ENCODE assay signal across 1 cellular context in the genomic region with DNA sequence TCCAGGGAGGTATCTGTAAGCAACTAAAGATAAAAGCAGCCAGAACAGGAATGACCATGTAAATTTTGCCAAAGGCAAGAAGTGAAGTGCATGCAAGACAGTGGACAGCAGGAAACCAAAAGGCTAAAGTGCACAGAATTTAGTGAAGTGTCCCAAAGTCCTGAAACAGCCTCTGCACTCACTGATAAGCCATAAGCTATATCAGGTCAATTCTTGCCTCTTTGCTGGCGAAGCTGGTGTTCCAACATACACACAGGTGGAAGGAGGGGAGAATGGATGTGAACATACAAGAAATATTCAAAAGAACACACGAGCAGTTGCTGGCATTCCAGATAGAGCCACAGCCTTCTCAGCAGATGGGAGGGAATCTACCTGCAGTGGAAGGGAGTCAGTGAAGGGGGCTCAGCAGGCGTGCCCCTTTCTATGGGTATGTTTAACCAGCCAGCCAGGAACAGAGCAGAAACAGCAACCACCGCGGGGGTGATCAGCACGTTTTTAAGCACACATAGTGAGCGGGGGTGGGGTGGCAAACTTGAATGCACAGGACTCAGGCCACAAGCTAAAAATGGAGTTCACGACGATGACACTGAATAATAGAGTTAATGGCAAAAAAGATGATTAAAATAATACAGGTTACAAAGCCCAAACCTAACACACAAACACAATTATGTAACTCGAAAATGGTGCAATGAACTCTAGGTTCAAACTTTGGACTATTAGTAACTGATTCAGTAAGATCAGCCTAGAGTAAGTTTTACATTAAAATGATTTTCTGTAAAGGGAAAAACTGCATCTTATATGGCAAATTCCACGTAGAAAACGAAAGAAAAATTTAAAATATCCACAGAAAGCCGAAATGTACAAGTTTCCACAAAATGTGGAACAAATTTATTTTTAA.
TF ChIP-seq lines count a peak whose summit lies in the region.

No MANE protein-coding gene starts in this region.

TF ChIP-seq in HepG2, 621 proteins besides CTCF, POLR2A, EP300 and RAD21 (continued from another document):
- TF ChIP-seq, protein P1, sequence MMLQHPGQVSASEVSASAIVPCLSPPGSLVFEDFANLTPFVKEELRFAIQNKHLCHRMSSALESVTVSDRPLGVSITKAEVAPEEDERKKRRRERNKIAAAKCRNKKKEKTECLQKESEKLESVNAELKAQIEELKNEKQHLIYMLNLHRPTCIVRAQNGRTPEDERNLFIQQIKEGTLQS (CRISPR knock-in tag; IDR thresholded peaks at IDR 0.05): 0 out of 2 replicates have a peak, but pooled peaks have one; percentile 7
- peak; percentile 76 for TF ChIP-seq CEBPG (CRISPR knock-in tag; IDR thresholded peaks at IDR 0.05)
TF ChIP-seq in HepG2: peak in this region for 49.
